In genomic region chr1:165933446-165934170, GRCh38 we compare ENCODE assay signal across 20 cellular contexts.
A peak's percentile ranks its signal among the peaks of the same experiment; 100 is the strongest.
DNase-seq lines count a peak whose midpoint lies in the region; ATAC-seq and TF ChIP-seq lines count a peak whose summit lies in the region.
"Had no signal": no experiment of that assay in that cellular context is flagged by ENCODE, and none has a peak within 500 bp of the region (broad histone marks: within the 10 kb centered on the region; RNA-seq: fewer than 3 reads in every experiment).

No MANE protein-coding gene starts in this region.

- H3K27me3 Mint-ChIP-seq in activated naive CD4-positive, alpha-beta T cell treated with anti-CD3 and anti-CD28 coated beads, Interleukin-2, amount 10 ng/mL, durations not matched to agents 7 days and 5 days = peaks cover 17% of the 10 kb centered on the region
- peaks cover 6% of the 10 kb centered on the region for H3K27me3 Mint-ChIP-seq in brain
- peaks cover 2% of the 10 kb centered on the region for H3K27me3 Mint-ChIP-seq in T-helper 2 cell treated with Interferon-gamma antibody and Interleukin-4, amounts not matched to agents 5 μg/mL and 100 μg/mL, for 36 hours (ENCODE audit: low read depth)

- H3K27ac Mint-ChIP-seq in activated naive CD4-positive, alpha-beta T cell treated with anti-CD3 and anti-CD28 coated beads, Interleukin-2, amount 10 ng/mL, durations not matched to agents 7 days and 5 days = peak overlapping the region; percentile 1
- H3K27ac Mint-ChIP-seq in activated naive CD4-positive, alpha-beta T cell treated with anti-CD3 and anti-CD28 coated beads, Interleukin-2, amount 50 U/mL, for 72 hours = peak overlapping the region in 1 of 2 donors; percentile 36
- H3K27ac Mint-ChIP-seq in brain = peak overlapping the region in 3 of 5 experiments; percentile 32 to 82 (median 51)
- no peak overlapping the region for H3K27ac Mint-ChIP-seq in T-helper 2 cell treated with Interferon-gamma antibody and Interleukin-4, amounts not matched to agents 5 μg/mL and 100 μg/mL, for 36 hours
- H3K27ac Mint-ChIP-seq: B cell; CD4-positive, alpha-beta T cell had no signal

- CTCF ChIA-PET in activated naive CD4-positive, alpha-beta T cell treated with anti-CD3 and anti-CD28 coated beads, Interleukin-2, amount 10 ng/mL, durations not matched to agents 7 days and 5 days (lab: Charles Lee) = interaction anchor here (1.0 to 2.5 kb wide), 2 partner anchors 8 to 546 kb away, joined by 4 to 6 read pairs; no protein-coding TSS in a partner anchor

- TF ChIP-seq CTCF in brain (conservative IDR thresholded peaks at IDR 0.05) (no peak), GM13976 (IDR thresholded peaks at IDR 0.05; ENCODE audit: borderline replicate concordance, control extremely low read depth, extremely low read depth, insufficient read depth, missing control alignments) (no peak)

- no peak for ATAC-seq in activated naive CD4-positive, alpha-beta T cell treated with anti-CD3 and anti-CD28 coated beads, Interleukin-2, amount 50 U/mL, for 72 hours
- no peak for ATAC-seq in GM21737 (IDR thresholded peaks at IDR 0.05; ENCODE audit: unreplicated experiment)
- no peak for ATAC-seq in HG03108 (IDR thresholded peaks at IDR 0.05; ENCODE audit: unreplicated experiment)
- ATAC-seq: K562, PC-3 had no signal

- in situ Hi-C loops in GM13976 (cut with MboI; ENCODE audit: low sequenced_read_pairs, unreplicated experiment) = loop anchor here (10.0 kb wide), 1 partner anchor 501 kb away; no protein-coding TSS in a partner anchor

- H3K4me3 Mint-ChIP-seq in activated naive CD4-positive, alpha-beta T cell treated with anti-CD3 and anti-CD28 coated beads, Interleukin-2, amount 10 ng/mL, durations not matched to agents 7 days and 5 days = no peak overlapping the region
- no peak overlapping the region for H3K4me3 Mint-ChIP-seq in brain
- H3K4me3 Mint-ChIP-seq in T-helper 2 cell treated with Interferon-gamma antibody and Interleukin-4, amounts not matched to agents 5 μg/mL and 100 μg/mL, for 36 hours = no peak overlapping the region
- H3K4me3 Mint-ChIP-seq: B cell; CD4-positive, alpha-beta T cell had no signal

- H3K36me3 Mint-ChIP-seq in activated naive CD4-positive, alpha-beta T cell treated with anti-CD3 and anti-CD28 coated beads, Interleukin-2, amount 10 ng/mL, durations not matched to agents 7 days and 5 days = no peaks in the 10 kb centered on the region
- H3K36me3 Mint-ChIP-seq in activated naive CD4-positive, alpha-beta T cell treated with anti-CD3 and anti-CD28 coated beads, Interleukin-2, amount 50 U/mL, for 72 hours = no peaks in the 10 kb centered on the region
- H3K36me3 Mint-ChIP-seq in brain = no peaks in the 10 kb centered on the region
- H3K36me3 Mint-ChIP-seq in T-helper 2 cell treated with Interferon-gamma antibody and Interleukin-4, amounts not matched to agents 5 μg/mL and 100 μg/mL, for 36 hours (ENCODE audit: low read depth) = no peaks in the 10 kb centered on the region

- H3K9me3 Mint-ChIP-seq in activated naive CD4-positive, alpha-beta T cell treated with anti-CD3 and anti-CD28 coated beads, Interleukin-2, amount 10 ng/mL, durations not matched to agents 7 days and 5 days = no peaks in the 10 kb centered on the region
- no peaks in the 10 kb centered on the region for H3K9me3 Mint-ChIP-seq in activated naive CD4-positive, alpha-beta T cell treated with anti-CD3 and anti-CD28 coated beads, Interleukin-2, amount 50 U/mL, for 72 hours
- H3K9me3 Mint-ChIP-seq in brain = peaks cover 0 to 4% (median 0%) of the 10 kb centered on the region in 5 experiments
- H3K9me3 Mint-ChIP-seq in T-helper 2 cell treated with Interferon-gamma antibody and Interleukin-4, amounts not matched to agents 5 μg/mL and 100 μg/mL, for 36 hours = no peaks in the 10 kb centered on the region
- H3K9me3 Mint-ChIP-seq: CD4-positive, alpha-beta T cell had no signal

- DNase-seq in activated naive CD4-positive, alpha-beta T cell treated with anti-CD3 and anti-CD28 coated beads, Interleukin-2, amount 10 ng/mL, durations not matched to agents 7 days and 5 days = no peak
- no peak for DNase-seq in activated naive CD4-positive, alpha-beta T cell treated with anti-CD3 and anti-CD28 coated beads, Interleukin-2, amount 50 U/mL, for 72 hours (ENCODE audit: low spot score in 2 of 2)
- DNase-seq in iPS-NIHi7 (ENCODE audit: extremely low spot score) = peak; percentile 43
- DNase-seq in T-helper 2 cell treated with Interferon-gamma antibody and Interleukin-4, amounts not matched to agents 5 μg/mL and 100 μg/mL, for 36 hours (ENCODE audit: low spot score) = no peak
- no peak for DNase-seq in GM13976 (ENCODE audit: low spot score)
- DNase-seq: Caco-2; CD4-positive, alpha-beta T cell; NCI-H1105 treated with DMSO at 0.1 percent for 48 hours; NCI-H1694; NCI-H2081 treated with DMSO at 0.1 percent for 48 hours; NCI-H446 treated with DMSO at 0.1 percent for 48 hours; PC-3; RPMI8226; SHP77 treated with DMSO at 0.1 percent for 48 hours; SK-N-SH had no signal

- no peaks in the 10 kb centered on the region for H3K4me1 Mint-ChIP-seq in activated naive CD4-positive, alpha-beta T cell treated with anti-CD3 and anti-CD28 coated beads, Interleukin-2, amount 10 ng/mL, durations not matched to agents 7 days and 5 days
- H3K4me1 Mint-ChIP-seq in brain = peaks cover 6% of the 10 kb centered on the region
- no peaks in the 10 kb centered on the region for H3K4me1 Mint-ChIP-seq in T-helper 2 cell treated with Interferon-gamma antibody and Interleukin-4, amounts not matched to agents 5 μg/mL and 100 μg/mL, for 36 hours (ENCODE audit: low read depth)
- H3K4me1 Mint-ChIP-seq: B cell had no signal
